In genomic region chr14:73721101-73721821, GRCh38 we compare ENCODE assay signal across 2 cellular contexts.
TF ChIP-seq lines count a peak whose summit lies in the region.

No MANE protein-coding gene starts in this region.

TF ChIP-seq in SK-N-SH, 30 proteins besides CTCF, POLR2A, EP300 and RAD21 (continued from another document):
- TF ChIP-seq PBX3 (IDR thresholded peaks at IDR 0.05) (no peak), RXRA (IDR thresholded peaks at IDR 0.05; ENCODE audit: borderline replicate concordance, low read depth) (no peak)

TF ChIP-seq in SK-N-SH treated with all-trans-retinoic acid at 6 μM for 48 hours, 23 proteins besides CTCF, POLR2A, EP300 and RAD21 (continued from another document):
- TF ChIP-seq POU6F1 (CRISPR knock-in tag; IDR thresholded peaks at IDR 0.05; ENCODE audit: borderline replicate concordance, low read depth) = no peak
- TF ChIP-seq CSRNP3 (CRISPR knock-in tag; IDR thresholded peaks at IDR 0.05) = no peak
- TF ChIP-seq OSR1 (CRISPR knock-in tag; IDR thresholded peaks at IDR 0.05) = no peak
- no peak for TF ChIP-seq ZFP30 (CRISPR knock-in tag; IDR thresholded peaks at IDR 0.05)
- no peak for TF ChIP-seq ZFP3 (CRISPR knock-in tag; IDR thresholded peaks at IDR 0.05)
- TF ChIP-seq PATZ1 (CRISPR knock-in tag; IDR thresholded peaks at IDR 0.05; ENCODE audit: borderline replicate concordance) = no peak
- TF ChIP-seq SNAI2 (CRISPR knock-in tag; IDR thresholded peaks at IDR 0.05) = no peak
- no peak for TF ChIP-seq TCF4 (CRISPR knock-in tag; IDR thresholded peaks at IDR 0.05; ENCODE audit: borderline replicate concordance)
- TF ChIP-seq CSDC2 (CRISPR knock-in tag; IDR thresholded peaks at IDR 0.05) = no peak
- TF ChIP-seq ZC3H10 (CRISPR knock-in tag; IDR thresholded peaks at IDR 0.05) = no peak
